ENCODE assay signal across 1 cellular context in the genomic region with DNA sequence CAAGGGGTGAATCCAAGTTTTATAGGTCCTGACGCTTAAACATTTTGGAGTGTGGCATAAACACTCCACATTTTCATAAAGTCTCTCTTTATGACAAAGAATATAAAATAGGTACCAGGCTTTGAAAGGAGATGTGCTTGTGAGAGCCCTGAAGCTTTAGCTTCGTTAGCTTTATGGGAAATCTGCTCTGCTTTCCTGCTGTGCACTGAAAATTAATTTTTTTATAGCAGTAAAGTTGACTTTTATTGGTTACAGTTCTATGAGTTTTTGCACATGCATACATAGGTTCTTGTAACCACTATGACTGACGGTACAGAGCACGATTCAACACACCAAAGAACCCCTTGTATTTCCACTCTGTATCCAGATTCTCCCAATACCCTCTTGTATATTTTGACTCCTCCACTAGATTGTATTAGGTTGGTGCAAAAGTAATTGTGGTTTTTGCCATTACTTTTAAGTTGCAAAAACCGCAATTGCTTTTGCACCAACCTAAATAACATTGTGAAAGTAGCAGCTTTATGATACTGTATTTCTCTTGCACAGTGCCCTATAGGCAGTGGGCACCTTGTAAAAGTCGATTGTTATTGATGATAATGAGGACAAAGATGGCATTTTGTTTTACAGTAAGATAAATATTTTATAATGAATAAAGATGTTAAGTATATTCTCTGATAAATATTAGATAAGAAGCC.
TF ChIP-seq lines count a peak whose summit lies in the region.

No MANE protein-coding gene starts in this region.

TF ChIP-seq in HEK293, 187 proteins besides CTCF, POLR2A, EP300 and RAD21 (continued from another document):
- TF ChIP-seq, protein P1, sequence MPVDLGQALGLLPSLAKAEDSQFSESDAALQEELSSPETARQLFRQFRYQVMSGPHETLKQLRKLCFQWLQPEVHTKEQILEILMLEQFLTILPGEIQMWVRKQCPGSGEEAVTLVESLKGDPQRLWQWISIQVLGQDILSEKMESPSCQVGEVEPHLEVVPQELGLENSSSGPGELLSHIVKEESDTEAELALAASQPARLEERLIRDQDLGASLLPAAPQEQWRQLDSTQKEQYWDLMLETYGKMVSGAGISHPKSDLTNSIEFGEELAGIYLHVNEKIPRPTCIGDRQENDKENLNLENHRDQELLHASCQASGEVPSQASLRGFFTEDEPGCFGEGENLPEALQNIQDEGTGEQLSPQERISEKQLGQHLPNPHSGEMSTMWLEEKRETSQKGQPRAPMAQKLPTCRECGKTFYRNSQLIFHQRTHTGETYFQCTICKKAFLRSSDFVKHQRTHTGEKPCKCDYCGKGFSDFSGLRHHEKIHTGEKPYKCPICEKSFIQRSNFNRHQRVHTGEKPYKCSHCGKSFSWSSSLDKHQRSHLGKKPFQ (tag by site-specific recombination; IDR thresholded peaks at IDR 0.05) = 0 out of 2 replicates have a peak, but pooled peaks have one; percentile 29
- no peak for TF ChIP-seq ZNF677 (tag by site-specific recombination; IDR thresholded peaks at IDR 0.05)
- no peak for TF ChIP-seq SP7 (tag by site-specific recombination; IDR thresholded peaks at IDR 0.05)
- peak; percentile 62; the same call in 1 of the 2 replicates for TF ChIP-seq BCL11B (tag by site-specific recombination; IDR thresholded peaks at IDR 0.05; ENCODE audit: low read depth)
- no peak for TF ChIP-seq ZFP69B (tag by site-specific recombination; IDR thresholded peaks at IDR 0.05)
- TF ChIP-seq ZNF76 (tag by site-specific recombination; IDR thresholded peaks at IDR 0.05; ENCODE audit: borderline replicate concordance, low read depth) = no peak
- TF ChIP-seq, protein P2, sequence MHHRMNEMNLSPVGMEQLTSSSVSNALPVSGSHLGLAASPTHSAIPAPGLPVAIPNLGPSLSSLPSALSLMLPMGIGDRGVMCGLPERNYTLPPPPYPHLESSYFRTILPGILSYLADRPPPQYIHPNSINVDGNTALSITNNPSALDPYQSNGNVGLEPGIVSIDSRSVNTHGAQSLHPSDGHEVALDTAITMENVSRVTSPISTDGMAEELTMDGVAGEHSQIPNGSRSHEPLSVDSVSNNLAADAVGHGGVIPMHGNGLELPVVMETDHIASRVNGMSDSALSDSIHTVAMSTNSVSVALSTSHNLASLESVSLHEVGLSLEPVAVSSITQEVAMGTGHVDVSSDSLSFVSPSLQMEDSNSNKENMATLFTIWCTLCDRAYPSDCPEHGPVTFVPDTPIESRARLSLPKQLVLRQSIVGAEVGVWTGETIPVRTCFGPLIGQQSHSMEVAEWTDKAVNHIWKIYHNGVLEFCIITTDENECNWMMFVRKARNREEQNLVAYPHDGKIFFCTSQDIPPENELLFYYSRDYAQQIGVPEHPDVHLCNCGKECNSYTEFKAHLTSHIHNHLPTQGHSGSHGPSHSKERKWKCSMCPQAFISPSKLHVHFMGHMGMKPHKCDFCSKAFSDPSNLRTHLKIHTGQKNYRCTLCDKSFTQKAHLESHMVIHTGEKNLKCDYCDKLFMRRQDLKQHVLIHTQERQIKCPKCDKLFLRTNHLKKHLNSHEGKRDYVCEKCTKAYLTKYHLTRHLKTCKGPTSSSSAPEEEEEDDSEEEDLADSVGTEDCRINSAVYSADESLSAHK (tag by site-specific recombination; IDR thresholded peaks at IDR 0.05) = no peak
- no peak for TF ChIP-seq ZBTB20 (tag by site-specific recombination; IDR thresholded peaks at IDR 0.05)
- peak; percentile 49; the same call in 1 of the 2 replicates for TF ChIP-seq FEZF1 (tag by site-specific recombination; IDR thresholded peaks at IDR 0.05)
- no peak for TF ChIP-seq ZNF544 (tag by site-specific recombination; IDR thresholded peaks at IDR 0.05)
- peak; percentile 66 for TF ChIP-seq ZNF561 (tag by site-specific recombination; IDR thresholded peaks at IDR 0.05; ENCODE audit: borderline replicate concordance)
- no peak for TF ChIP-seq ZNF394 (tag by site-specific recombination; IDR thresholded peaks at IDR 0.05; ENCODE audit: borderline replicate concordance)
- no peak for TF ChIP-seq ZNF777 (tag by site-specific recombination; IDR thresholded peaks at IDR 0.05; ENCODE audit: borderline replicate concordance)
- TF ChIP-seq OSR2 (tag by site-specific recombination; IDR thresholded peaks at IDR 0.05) = no peak
- TF ChIP-seq, protein P3, sequence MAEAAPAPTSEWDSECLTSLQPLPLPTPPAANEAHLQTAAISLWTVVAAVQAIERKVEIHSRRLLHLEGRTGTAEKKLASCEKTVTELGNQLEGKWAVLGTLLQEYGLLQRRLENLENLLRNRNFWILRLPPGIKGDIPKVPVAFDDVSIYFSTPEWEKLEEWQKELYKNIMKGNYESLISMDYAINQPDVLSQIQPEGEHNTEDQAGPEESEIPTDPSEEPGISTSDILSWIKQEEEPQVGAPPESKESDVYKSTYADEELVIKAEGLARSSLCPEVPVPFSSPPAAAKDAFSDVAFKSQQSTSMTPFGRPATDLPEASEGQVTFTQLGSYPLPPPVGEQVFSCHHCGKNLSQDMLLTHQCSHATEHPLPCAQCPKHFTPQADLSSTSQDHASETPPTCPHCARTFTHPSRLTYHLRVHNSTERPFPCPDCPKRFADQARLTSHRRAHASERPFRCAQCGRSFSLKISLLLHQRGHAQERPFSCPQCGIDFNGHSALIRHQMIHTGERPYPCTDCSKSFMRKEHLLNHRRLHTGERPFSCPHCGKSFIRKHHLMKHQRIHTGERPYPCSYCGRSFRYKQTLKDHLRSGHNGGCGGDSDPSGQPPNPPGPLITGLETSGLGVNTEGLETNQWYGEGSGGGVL (tag by site-specific recombination; IDR thresholded peaks at IDR 0.05) = no peak
- TF ChIP-seq, protein P4, sequence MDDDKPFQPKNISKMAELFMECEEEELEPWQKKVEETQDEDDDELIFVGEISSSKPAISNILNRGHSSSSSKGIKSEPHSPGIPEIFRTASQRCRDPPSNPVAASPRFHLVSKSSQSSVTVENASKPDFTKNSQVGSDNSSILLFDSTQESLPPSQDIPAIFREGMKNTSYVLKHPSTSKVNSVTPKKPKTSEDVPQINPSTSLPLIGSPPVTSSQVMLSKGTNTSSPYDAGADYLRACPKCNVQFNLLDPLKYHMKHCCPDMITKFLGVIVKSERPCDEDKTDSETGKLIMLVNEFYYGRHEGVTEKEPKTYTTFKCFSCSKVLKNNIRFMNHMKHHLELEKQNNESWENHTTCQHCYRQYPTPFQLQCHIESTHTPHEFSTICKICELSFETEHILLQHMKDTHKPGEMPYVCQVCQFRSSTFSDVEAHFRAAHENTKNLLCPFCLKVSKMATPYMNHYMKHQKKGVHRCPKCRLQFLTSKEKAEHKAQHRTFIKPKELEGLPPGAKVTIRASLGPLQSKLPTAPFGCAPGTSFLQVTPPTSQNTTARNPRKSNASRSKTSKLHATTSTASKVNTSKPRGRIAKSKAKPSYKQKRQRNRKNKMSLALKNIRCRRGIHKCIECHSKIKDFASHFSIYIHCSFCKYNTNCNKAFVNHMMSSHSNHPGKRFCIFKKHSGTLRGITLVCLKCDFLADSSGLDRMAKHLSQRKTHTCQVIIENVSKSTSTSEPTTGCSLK (tag by site-specific recombination; IDR thresholded peaks at IDR 0.05) = no peak
- TF ChIP-seq ZNF529 (tag by site-specific recombination; IDR thresholded peaks at IDR 0.05; ENCODE audit: insufficient replicate concordance) = no peak
- TF ChIP-seq ZBTB8A (tag by site-specific recombination; IDR thresholded peaks at IDR 0.05) = 0 out of 2 replicates have a peak, but pooled peaks have one; percentile 11
- TF ChIP-seq GLIS2 (tag by site-specific recombination; IDR thresholded peaks at IDR 0.05) = no peak
- TF ChIP-seq ZNF555 (tag by site-specific recombination; conservative IDR thresholded peaks at IDR 0.05) = no peak
- no peak for TF ChIP-seq ZNF521 (tag by site-specific recombination; IDR thresholded peaks at IDR 0.05)
- no peak for TF ChIP-seq TRIM28 (IDR thresholded peaks at IDR 0.05; ENCODE audit: borderline replicate concordance, low read length)
- no peak for TF ChIP-seq ZNF248 (tag by site-specific recombination; IDR thresholded peaks at IDR 0.05)
- no peak for TF ChIP-seq BCL11A (tag by site-specific recombination; IDR thresholded peaks at IDR 0.05; ENCODE audit: low read depth)
